In the genomic region with DNA sequence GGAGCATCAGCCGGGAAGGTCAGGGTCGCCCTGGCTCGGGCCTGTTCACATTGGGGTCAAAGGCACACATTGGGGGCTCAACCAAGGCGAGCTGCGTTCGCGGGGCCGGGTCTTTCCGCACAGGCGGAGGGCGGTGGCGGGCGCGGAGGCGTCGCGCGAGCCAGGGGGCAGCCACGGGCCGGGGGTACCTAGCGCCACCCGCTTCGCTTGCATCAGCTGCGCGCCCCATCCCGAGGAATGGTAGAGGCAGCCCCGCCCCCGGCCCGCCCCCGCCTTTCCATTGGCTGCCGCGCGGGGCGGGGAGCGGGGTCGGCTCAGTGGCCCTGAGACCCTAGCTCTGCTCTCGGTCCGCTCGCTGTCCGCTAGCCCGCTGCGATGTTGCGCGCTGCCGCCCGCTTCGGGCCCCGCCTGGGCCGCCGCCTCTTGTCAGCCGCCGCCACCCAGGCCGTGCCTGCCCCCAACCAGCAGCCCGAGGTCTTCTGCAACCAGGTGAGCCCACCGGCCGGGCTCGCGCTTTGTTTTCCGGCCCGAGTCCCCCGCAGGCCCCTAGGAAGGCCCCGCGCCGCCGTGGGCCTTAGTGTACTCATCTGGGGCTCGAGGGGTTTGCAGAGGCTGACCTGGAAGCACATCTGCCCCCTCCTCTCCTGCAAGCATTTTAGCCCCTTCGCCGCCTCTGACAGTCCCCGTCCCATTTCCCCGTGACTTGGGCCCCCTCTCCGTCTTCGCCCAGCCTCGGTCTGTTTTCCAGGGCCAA, we compare ENCODE assay signal across 8 cellular contexts. TPM values are rescaled to one million over a fixed set of nuclear protein-coding genes. Genes with fewer than 3 reads are reported as not detected.
DNase-seq lines count a peak whose midpoint lies in the region; ATAC-seq and TF ChIP-seq lines count a peak whose summit lies in the region.

TSS of gene ALDH2 (plus strand) at position 326 of the 754 bp plus-strand sequence. CDS start at position 376, 50 bp downstream.

- no peak for DNase-seq in activated CD4-positive, CD25-positive, alpha-beta regulatory T cell (lab: John Stamatoyannopoulos, UW)
- no peak for DNase-seq in LNCaP clone FGC (ENCODE audit: low read depth)
- DNase-seq in activated CD4-positive, alpha-beta T cell treated with anti-CD3 and anti-CD28 coated beads for 36 hours = peak; percentile 63
- DNase-seq in ecto neural progenitor cell (ENCODE audit: low spot score) = peak; percentile 95
- DNase-seq in stimulated activated CD4-positive, alpha-beta T cell treated with anti-CD3 and anti-CD28 coated beads, Interleukin-4, amount 100 ng/mL, for 1 hour = peak; percentile 42
- no peak for DNase-seq in glomerular visceral epithelial cell (ENCODE audit: extremely low spot score)

- peaks cover 3% of the 10 kb centered on the region for H3K36me3 Mint-ChIP-seq in activated CD4-positive, alpha-beta T cell treated with anti-CD3 and anti-CD28 coated beads for 36 hours (ENCODE audit: low read depth)

- no peak for TF ChIP-seq RAD21 in liver (IDR thresholded peaks at IDR 0.05)

- POLR2A ChIA-PET in activated CD4-positive, alpha-beta T cell treated with anti-CD3 and anti-CD28 coated beads for 36 hours (lab: Charles Lee) = interaction anchor here (0.5 kb wide), 1 partner anchor 662 kb away, joined by 3 read pairs; no protein-coding TSS in a partner anchor

- peak within 1 kb of the TSS; percentile 94 to 95 for H3K27ac ChIP-seq in liver (ENCODE audit: low read depth in 1 of 2, low read length in 2 of 2)

- WGBS in liver = 1% methylated on average over 73 of the region's 73 CpGs

- H3K9ac ChIP-seq in liver (ENCODE audit: low read depth in 1 of 2, low read length in 2 of 2) = peak within 1 kb of the TSS; percentile 81 to 93

- H3K27me3 ChIP-seq in liver (ENCODE audit: control insufficient read depth in 4 of 4, insufficient read depth in 4 of 4, low read length in 3 of 4) = no peaks in the 10 kb centered on the region

- CTCF ChIA-PET in activated CD4-positive, alpha-beta T cell treated with anti-CD3 and anti-CD28 coated beads for 36 hours (lab: Charles Lee) = interaction anchor here (0.8 to 2.4 kb wide), 2 partner anchors 46 to 47 kb away, joined by 3 to 15 read pairs; no protein-coding TSS in a partner anchor

- H3K27me3 Mint-ChIP-seq in activated CD4-positive, alpha-beta T cell treated with anti-CD3 and anti-CD28 coated beads for 36 hours = peaks cover 32% of the 10 kb centered on the region

- peaks cover 14% of the 10 kb centered on the region for H3K4me1 Mint-ChIP-seq in activated CD4-positive, alpha-beta T cell treated with anti-CD3 and anti-CD28 coated beads for 36 hours

- H3K9me3 ChIP-seq in liver (ENCODE audit: control insufficient read depth in 4 of 4, low read length in 3 of 4) = no peaks in the 10 kb centered on the region

- 0 out of 2 replicates have a peak, but pooled peaks have one; percentile 10 for TF ChIP-seq CTCF in LNCaP clone FGC (IDR thresholded peaks at IDR 0.05; ENCODE audit: control insufficient read depth, extremely low read depth, insufficient read depth)
- TF ChIP-seq CTCF in liver (IDR thresholded peaks at IDR 0.05; ENCODE audit: low read depth, low read length, missing input control) = no peak

- H3K27ac Mint-ChIP-seq in activated CD4-positive, alpha-beta T cell treated with anti-CD3 and anti-CD28 coated beads for 36 hours = peak within 1 kb of the TSS; percentile 72

- H3K9me3 Mint-ChIP-seq in activated CD4-positive, alpha-beta T cell treated with anti-CD3 and anti-CD28 coated beads for 36 hours (ENCODE audit: low read depth) = no peaks in the 10 kb centered on the region

- peak within 1 kb of the TSS; percentile 75 for H3K4me3 Mint-ChIP-seq in activated CD4-positive, alpha-beta T cell treated with anti-CD3 and anti-CD28 coated beads for 36 hours

- peak; percentile 31 to 52 for ATAC-seq in activated CD4-positive, CD25-positive, alpha-beta regulatory T cell treated with anti-CD3 and anti-CD28 coated beads, Interleukin-2, amount 50 U/mL, for 24 hours
- peak; percentile 70 for ATAC-seq in activated CD4-positive, alpha-beta T cell treated with anti-CD3 and anti-CD28 coated beads for 36 hours

- peaks cover 6 to 47% (median 41%) of the 10 kb centered on the region in 4 donors for H3K4me1 ChIP-seq in liver (ENCODE audit: control insufficient read depth in 4 of 4, insufficient read depth in 4 of 4, low read length in 3 of 4)

- peaks cover 0 to 6% (median 2%) of the 10 kb centered on the region in 4 donors for H3K36me3 ChIP-seq in liver (ENCODE audit: control insufficient read depth in 4 of 4, insufficient read depth in 3 of 4, low read depth in 1 of 4, low read length in 3 of 4)

- intact Hi-C loops in activated CD4-positive, alpha-beta T cell treated with anti-CD3 and anti-CD28 coated beads for 36 hours (cut with DNase I, micrococcal nuclease) = loop anchor here in 1 of 2 experiments (5.0 kb wide), 1 partner anchor 46 kb away; no protein-coding TSS in a partner anchor

- H3K4me3 ChIP-seq in LNCaP clone FGC (ENCODE audit: low read depth, low read length) (peak within 1 kb of the TSS; percentile 62), liver (ENCODE audit: low read depth in 1 of 3, low read length in 3 of 3) (peak within 1 kb of the TSS; percentile 88 to 97 (median 96))

TF ChIP-seq in liver, 16 proteins besides CTCF, POLR2A, EP300 and RAD21:
- TF ChIP-seq, protein P1, sequence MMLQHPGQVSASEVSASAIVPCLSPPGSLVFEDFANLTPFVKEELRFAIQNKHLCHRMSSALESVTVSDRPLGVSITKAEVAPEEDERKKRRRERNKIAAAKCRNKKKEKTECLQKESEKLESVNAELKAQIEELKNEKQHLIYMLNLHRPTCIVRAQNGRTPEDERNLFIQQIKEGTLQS (IDR thresholded peaks at IDR 0.05) = no peak
- TF ChIP-seq SP1 (IDR thresholded peaks at IDR 0.05) (peak; percentile 63), YY1 (IDR thresholded peaks at IDR 0.05) (no peak), HNF4G (IDR thresholded peaks at IDR 0.05) (no peak)
- TF ChIP-seq, protein P2, sequence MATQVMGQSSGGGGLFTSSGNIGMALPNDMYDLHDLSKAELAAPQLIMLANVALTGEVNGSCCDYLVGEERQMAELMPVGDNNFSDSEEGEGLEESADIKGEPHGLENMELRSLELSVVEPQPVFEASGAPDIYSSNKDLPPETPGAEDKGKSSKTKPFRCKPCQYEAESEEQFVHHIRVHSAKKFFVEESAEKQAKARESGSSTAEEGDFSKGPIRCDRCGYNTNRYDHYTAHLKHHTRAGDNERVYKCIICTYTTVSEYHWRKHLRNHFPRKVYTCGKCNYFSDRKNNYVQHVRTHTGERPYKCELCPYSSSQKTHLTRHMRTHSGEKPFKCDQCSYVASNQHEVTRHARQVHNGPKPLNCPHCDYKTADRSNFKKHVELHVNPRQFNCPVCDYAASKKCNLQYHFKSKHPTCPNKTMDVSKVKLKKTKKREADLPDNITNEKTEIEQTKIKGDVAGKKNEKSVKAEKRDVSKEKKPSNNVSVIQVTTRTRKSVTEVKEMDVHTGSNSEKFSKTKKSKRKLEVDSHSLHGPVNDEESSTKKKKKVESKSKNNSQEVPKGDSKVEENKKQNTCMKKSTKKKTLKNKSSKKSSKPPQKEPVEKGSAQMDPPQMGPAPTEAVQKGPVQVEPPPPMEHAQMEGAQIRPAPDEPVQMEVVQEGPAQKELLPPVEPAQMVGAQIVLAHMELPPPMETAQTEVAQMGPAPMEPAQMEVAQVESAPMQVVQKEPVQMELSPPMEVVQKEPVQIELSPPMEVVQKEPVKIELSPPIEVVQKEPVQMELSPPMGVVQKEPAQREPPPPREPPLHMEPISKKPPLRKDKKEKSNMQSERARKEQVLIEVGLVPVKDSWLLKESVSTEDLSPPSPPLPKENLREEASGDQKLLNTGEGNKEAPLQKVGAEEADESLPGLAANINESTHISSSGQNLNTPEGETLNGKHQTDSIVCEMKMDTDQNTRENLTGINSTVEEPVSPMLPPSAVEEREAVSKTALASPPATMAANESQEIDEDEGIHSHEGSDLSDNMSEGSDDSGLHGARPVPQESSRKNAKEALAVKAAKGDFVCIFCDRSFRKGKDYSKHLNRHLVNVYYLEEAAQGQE (IDR thresholded peaks at IDR 0.05) = peak; percentile 38

RNA-seq across cellular contexts. Expression of gene ALDH2, which starts in this region (rescaled TPM):
- 1 to 10 TPM; 6.1 to 6.2 TPM for total RNA-seq in activated CD4-positive, alpha-beta T cell treated with anti-CD3 and anti-CD28 coated beads for 36 hours
- total RNA-seq in liver = 100 to 1,000 TPM in 1 of 2 donors, 10 to 100 TPM in 1; 93.1 to 333 TPM
- polyA plus RNA-seq in liver = 100 to 1,000 TPM; 813 to 849 TPM

Comparison
In these comparisons a context has a peak if more than half of its experiments do, and no peak if none do; other contexts are left out.
1. RNA of gene ALDH2 (total RNA-seq): 93.1 to 333 TPM in liver; 6.1 to 6.2 TPM in activated CD4-positive, alpha-beta T cell treated with anti-CD3 and anti-CD28 coated beads for 36 hours; every median in the first group is over 10 times any median in the second.
2. DNase-seq: peak in activated CD4-positive, alpha-beta T cell treated with anti-CD3 and anti-CD28 coated beads for 36 hours (single experiment), ecto neural progenitor cell (single experiment) and stimulated activated CD4-positive, alpha-beta T cell treated with anti-CD3 and anti-CD28 coated beads, Interleukin-4, amount 100 ng/mL, for 1 hour (single experiment); none in activated CD4-positive, CD25-positive, alpha-beta regulatory T cell (0 of 4), LNCaP clone FGC (single experiment) and glomerular visceral epithelial cell (single experiment).